In the genomic region with DNA sequence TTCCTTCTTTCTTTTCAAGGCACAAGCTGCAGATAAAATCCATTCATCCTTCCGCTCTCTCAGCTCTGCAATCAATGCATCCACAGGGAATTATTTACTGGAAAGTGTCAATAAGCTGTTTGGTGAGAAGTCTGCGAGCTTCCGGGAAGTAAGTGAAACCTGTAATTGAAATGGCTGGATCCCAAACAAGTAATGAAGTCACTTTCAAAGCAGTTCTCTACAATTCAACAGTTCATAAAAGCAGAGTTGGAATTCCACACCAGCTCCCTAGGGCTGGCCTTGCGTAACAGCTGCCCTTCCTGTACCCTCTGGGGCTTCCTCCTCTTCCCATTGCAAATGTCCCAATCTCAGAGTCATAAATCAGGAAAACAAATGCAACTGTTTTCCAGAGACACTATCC, we compare ENCODE assay signal across 22 cellular contexts.
A peak's percentile ranks its signal among the peaks of the same experiment; 100 is the strongest.
DNase-seq lines count a peak whose midpoint lies in the region; ATAC-seq and TF ChIP-seq lines count a peak whose summit lies in the region.
"Had no signal": no experiment of that assay in that cellular context is flagged by ENCODE, and none has a peak within 500 bp of the region (broad histone marks: within the 10 kb centered on the region; RNA-seq: fewer than 3 reads in every experiment).

No MANE protein-coding gene starts in this region.

- peaks cover 18% of the 10 kb centered on the region for H3K4me1 Mint-ChIP-seq in nephron progenitor cell
- H3K4me1 Mint-ChIP-seq: central memory CD8-positive, alpha-beta T cell; stimulated activated effector memory CD8-positive, alpha-beta T cell treated with anti-CD3 and anti-CD28 coated beads, Interleukin-12 subunit alpha, Interleukin-12 subunit beta, amount 100 ng/mL, for 72 hours had no signal

- no peak for ATAC-seq in HG02571 (IDR thresholded peaks at IDR 0.05; ENCODE audit: unreplicated experiment)
- ATAC-seq: gastroesophageal sphincter; HCT116; stimulated activated effector memory CD8-positive, alpha-beta T cell treated with anti-CD3 and anti-CD28 coated beads, Interleukin-12 subunit alpha, Interleukin-12 subunit beta, amount 100 ng/mL, for 72 hours had no signal

- peak; percentile 49 for DNase-seq in EL
- peak; percentile 7 for DNase-seq in NCI-H226
- peak; percentile 53 for DNase-seq in epithelial cell of esophagus (ENCODE audit: low read depth)
- DNase-seq in nephron progenitor cell = peak; percentile 9
- DNase-seq in NCI-H524 (lab: John Stamatoyannopoulos, UW) = no peak
- no peak for DNase-seq in DMS79 (lab: John Stamatoyannopoulos, UW)
- DNase-seq: activated T-cell treated with anti-CD3 and anti-CD28 coated beads, Interleukin-2, amount 50 U/mL, for 1 hour; AML-193; DMS79 treated with DMSO at 0.1 percent for 48 hours; Karpas-422; NCI-H1092; NCI-H2029 treated with DMSO at 0.1 percent for 48 hours; NCI-H446 treated with DMSO at 0.1 percent for 48 hours; Peyer's patch; stimulated activated CD4-positive, alpha-beta T cell treated with anti-CD3 and anti-CD28 coated beads, Interleukin-1b, Interleukin-23, amount 100 ng/mL, for 48 hours; T-helper 1 cell had no signal

- TF ChIP-seq CTCF in epithelial cell of esophagus (IDR thresholded peaks at IDR 0.05; ENCODE audit: insufficient read depth, low read depth, low read length, missing control alignments) (no peak), nephron progenitor cell (IDR thresholded peaks at IDR 0.05) (no peak)

- no peaks in the 10 kb centered on the region for H3K36me3 Mint-ChIP-seq in nephron progenitor cell (ENCODE audit: low read depth)
- H3K36me3 Mint-ChIP-seq: stimulated activated effector memory CD8-positive, alpha-beta T cell treated with anti-CD3 and anti-CD28 coated beads, Interleukin-12 subunit alpha, Interleukin-12 subunit beta, amount 100 ng/mL, for 72 hours had no signal

- peak overlapping the region; percentile 92 for H3K27ac Mint-ChIP-seq in nephron progenitor cell
- H3K27ac Mint-ChIP-seq: stimulated activated effector memory CD8-positive, alpha-beta T cell treated with anti-CD3 and anti-CD28 coated beads, Interleukin-12 subunit alpha, Interleukin-12 subunit beta, amount 100 ng/mL, for 72 hours had no signal

- H3K4me3 Mint-ChIP-seq in nephron progenitor cell = no peak overlapping the region
- H3K4me3 Mint-ChIP-seq: central memory CD8-positive, alpha-beta T cell; stimulated activated effector memory CD8-positive, alpha-beta T cell treated with anti-CD3 and anti-CD28 coated beads, Interleukin-12 subunit alpha, Interleukin-12 subunit beta, amount 100 ng/mL, for 72 hours had no signal

- no peak overlapping the region for H3K4me3 ChIP-seq in epithelial cell of esophagus (ENCODE audit: low read length)
- H3K4me3 ChIP-seq: gastroesophageal sphincter, Peyer's patch, prostate gland had no signal

- peaks cover 3% of the 10 kb centered on the region for H3K9me3 Mint-ChIP-seq in nephron progenitor cell
- H3K9me3 Mint-ChIP-seq: central memory CD8-positive, alpha-beta T cell; stimulated activated effector memory CD8-positive, alpha-beta T cell treated with anti-CD3 and anti-CD28 coated beads, Interleukin-12 subunit alpha, Interleukin-12 subunit beta, amount 100 ng/mL, for 72 hours had no signal

- peaks cover 6% of the 10 kb centered on the region for H3K27me3 Mint-ChIP-seq in nephron progenitor cell (ENCODE audit: low read depth, poor library complexity)

Comparison
In these comparisons a context has a peak if more than half of its experiments do, and no peak if none do; other contexts are left out.
1. DNase-seq: peak in EL (single experiment), NCI-H226 (single experiment), epithelial cell of esophagus (single experiment) and nephron progenitor cell (single experiment); none in NCI-H524 (0 of 2) and DMS79 (single experiment).